In the genomic region with DNA sequence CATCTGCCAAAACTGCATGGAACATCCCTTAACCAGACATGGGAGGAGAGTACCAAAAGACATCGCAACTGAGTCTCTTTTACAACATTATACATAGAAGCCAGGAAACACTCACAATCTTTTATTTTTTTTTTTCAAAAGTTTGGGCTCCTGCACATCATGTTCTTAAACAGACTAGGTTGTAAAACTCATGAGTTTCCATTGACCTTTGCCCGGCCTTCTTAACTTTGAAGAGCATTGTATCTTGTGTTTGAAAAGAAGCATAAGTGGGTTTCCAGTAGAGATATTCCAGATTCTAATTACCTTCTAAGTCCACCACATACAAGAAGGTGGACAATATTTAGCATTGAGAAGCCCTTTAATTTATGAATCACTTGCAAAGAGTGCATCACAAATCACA, we compare ENCODE assay signal across 26 cellular contexts.
"Had no signal": no experiment of that assay in that cellular context is flagged by ENCODE, and none has a peak within 500 bp of the region (broad histone marks: within the 10 kb centered on the region; RNA-seq: fewer than 3 reads in every experiment).

No MANE protein-coding gene starts in this region.

- H3K4me1 Mint-ChIP-seq: immature natural killer cell; naive thymus-derived CD8-positive, alpha-beta T cell; nephron progenitor cell; stimulated activated memory B cell treated with anti-CD40 and anti-IgM and Interleukin-4, amounts not matched to agents 10 μg/mL and 1 μg/mL and 100 μg/mL, for 72 hours; stimulated activated naive CD8-positive, alpha-beta T cell treated with anti-CD3 and anti-CD28 coated beads, Interleukin-15, amount 100 ng/mL, for 72 hours had no signal

- H3K4me3 Mint-ChIP-seq: immature natural killer cell; naive thymus-derived CD8-positive, alpha-beta T cell; nephron progenitor cell; stimulated activated memory B cell treated with anti-CD40 and anti-IgM and Interleukin-4, amounts not matched to agents 10 μg/mL and 1 μg/mL and 100 μg/mL, for 72 hours; stimulated activated naive CD8-positive, alpha-beta T cell treated with anti-CD3 and anti-CD28 coated beads, Interleukin-15, amount 100 ng/mL, for 72 hours; type B pancreatic cell had no signal

- H3K27ac ChIP-seq: left lung, pancreas, prostate gland, tibial nerve, uterus had no signal

- H3K4me3 ChIP-seq: left lung, lung, pancreas, prostate gland, smooth muscle cell, tibial nerve, uterus had no signal

- H3K27ac Mint-ChIP-seq: immature natural killer cell; naive thymus-derived CD8-positive, alpha-beta T cell; nephron progenitor cell; stimulated activated memory B cell treated with anti-CD40 and anti-IgM and Interleukin-4, amounts not matched to agents 10 μg/mL and 1 μg/mL and 100 μg/mL, for 72 hours; stimulated activated naive CD8-positive, alpha-beta T cell treated with anti-CD3 and anti-CD28 coated beads, Interleukin-15, amount 100 ng/mL, for 72 hours; type B pancreatic cell had no signal

- H3K36me3 ChIP-seq: left lung, pancreas, prostate gland, tibial nerve, uterus had no signal

- H3K36me3 Mint-ChIP-seq: immature natural killer cell; naive thymus-derived CD8-positive, alpha-beta T cell; stimulated activated memory B cell treated with anti-CD40 and anti-IgM and Interleukin-4, amounts not matched to agents 10 μg/mL and 1 μg/mL and 100 μg/mL, for 72 hours had no signal

- H3K4me2 ChIP-seq: smooth muscle cell had no signal

- H3K27me3 Mint-ChIP-seq: naive thymus-derived CD8-positive, alpha-beta T cell; stimulated activated memory B cell treated with anti-CD40 and anti-IgM and Interleukin-4, amounts not matched to agents 10 μg/mL and 1 μg/mL and 100 μg/mL, for 72 hours; stimulated activated naive CD8-positive, alpha-beta T cell treated with anti-CD3 and anti-CD28 coated beads, Interleukin-15, amount 100 ng/mL, for 72 hours; type B pancreatic cell had no signal

- H3K9me3 ChIP-seq: pancreas, prostate gland, uterus had no signal

- ATAC-seq: left colon; left lung; naive thymus-derived CD8-positive, alpha-beta T cell; pancreas; right cardiac atrium; stimulated activated memory B cell treated with anti-CD40 and anti-IgM and Interleukin-4, amounts not matched to agents 10 μg/mL and 1 μg/mL and 100 μg/mL, for 72 hours; stimulated activated naive CD8-positive, alpha-beta T cell treated with anti-CD3 and anti-CD28 coated beads, Interleukin-15, amount 100 ng/mL, for 72 hours had no signal

- DNase-seq: hypothalamus; immature natural killer cell; kidney; left colon; left lung; midbrain; naive thymus-derived CD8-positive, alpha-beta T cell; nephron progenitor cell; pancreas; posterior cingulate gyrus; retina; right cardiac atrium; stimulated activated CD4-positive, alpha-beta T cell treated with anti-CD3 and anti-CD28 coated beads, Interleukin-1b, Interleukin-23, amount 100 ng/mL, for 48 hours; stimulated activated CD4-positive, alpha-beta T cell treated with anti-CD3 and anti-CD28 coated beads, Interleukin-2, amount 100 ng/mL, for 48 hours; stimulated activated CD4-positive, alpha-beta T cell treated with anti-CD3 and anti-CD28 coated beads, Interleukin-4, amount 100 ng/mL, for 4 hours; stimulated activated CD8-positive, alpha-beta memory T cell treated with anti-CD3 and anti-CD28 coated beads, Interleukin-4, amount 100 ng/mL, for 48 hours; stimulated activated naive CD4-positive, alpha-beta T cell treated with Interleukin-2 at 50 U/mL for 16 hours; stimulated activated naive CD8-positive, alpha-beta T cell treated with anti-CD3 and anti-CD28 coated beads, Interleukin-15, amount 100 ng/mL, for 72 hours; substantia nigra; uterus had no signal

- H3K4me1 ChIP-seq: left lung, pancreas, prostate gland, uterus had no signal

- H3K27me3 ChIP-seq: left lung, pancreas, tibial nerve, uterus had no signal
